8 cellular contexts compared by ENCODE assay signal in the genomic region with DNA sequence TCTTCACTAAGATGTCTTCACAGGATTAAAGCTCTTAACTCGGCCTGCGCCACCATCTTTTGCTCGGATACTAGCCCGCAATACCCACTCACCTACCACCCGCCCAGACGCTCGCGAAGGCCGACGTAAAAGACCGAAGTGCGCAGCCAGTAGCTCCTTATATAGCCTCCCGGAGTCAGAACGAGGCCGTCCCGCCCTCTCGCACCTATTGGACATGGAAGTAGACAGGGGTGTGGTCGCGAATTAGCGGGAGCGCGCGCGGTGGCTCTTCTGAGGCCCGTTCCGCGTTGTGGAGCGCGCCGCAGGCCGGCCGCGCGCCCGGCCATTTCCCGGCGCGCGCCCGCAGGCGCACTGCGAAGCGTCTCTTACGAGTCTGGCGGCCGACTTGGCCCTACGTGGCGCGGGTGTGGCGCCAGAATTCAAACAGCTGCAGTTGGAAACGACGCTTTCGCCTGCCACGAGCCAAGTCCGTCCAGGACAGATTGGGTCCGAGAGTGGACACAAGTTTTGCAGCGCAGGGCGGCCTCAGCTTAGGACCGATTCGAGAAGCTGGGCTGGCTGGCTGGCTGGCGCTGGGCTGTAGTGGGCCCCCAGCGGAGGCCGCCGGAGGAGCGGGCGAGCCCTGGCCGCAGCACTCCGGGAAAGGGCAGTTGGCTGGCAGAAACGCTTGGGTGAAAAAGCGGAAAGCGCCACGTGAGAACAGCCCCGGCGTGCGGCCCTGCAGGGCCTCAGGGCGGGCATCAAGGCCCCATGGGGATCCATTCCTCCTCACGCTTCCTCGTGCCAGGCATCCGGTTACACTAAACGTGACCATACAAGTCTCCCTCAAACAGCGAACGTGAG. TPM values are rescaled to one million over a fixed set of nuclear protein-coding genes. Genes with fewer than 3 reads are reported as not detected.
DNase-seq lines count a peak whose midpoint lies in the region; TF ChIP-seq lines count a peak whose summit lies in the region.

No MANE protein-coding gene starts in this region.

- H3K27me3 Mint-ChIP-seq in nephron progenitor cell (ENCODE audit: low read depth, poor library complexity): peaks cover 2% of the 10 kb centered on the region
- H3K27me3 Mint-ChIP-seq in stimulated activated naive CD8-positive, alpha-beta T cell treated with anti-CD3 and anti-CD28 coated beads, Interleukin-15, Interleukin-2, amounts not matched to agents 100 ng/mL and 50 ng/mL, for 24 hours: no peaks in the 10 kb centered on the region

- H3K4me3 Mint-ChIP-seq in nephron progenitor cell: peak overlapping the region; percentile 100
- peak overlapping the region; percentile 98 for H3K4me3 Mint-ChIP-seq in stimulated activated naive CD8-positive, alpha-beta T cell treated with anti-CD3 and anti-CD28 coated beads, Interleukin-15, Interleukin-2, amounts not matched to agents 100 ng/mL and 50 ng/mL, for 24 hours

- DNase-seq in ELF-1 (ENCODE audit: low read depth, low spot score) (peak; percentile 99), H4 (ENCODE audit: low spot score) (peak; percentile 94), LNCaP clone FGC (ENCODE audit: low read depth) (peak; percentile 94), RPMI8226 (peak; percentile 97), fibroblast of the aortic adventitia (ENCODE audit: low read depth) (peak; percentile 99), nephron progenitor cell (peak; percentile 95)
- peak; percentile 97 for DNase-seq in activated T-helper 9 cell treated with anti-CD3 and anti-CD28 coated beads, Interleukin-2, amount 50 U/mL, for 16 hours (ENCODE audit: low read depth)

- H3K4me3 ChIP-seq in LNCaP clone FGC (ENCODE audit: low read depth, low read length) (peak overlapping the region; percentile 77), fibroblast of the aortic adventitia (ENCODE audit: low read depth, low read length) (peak overlapping the region; percentile 77)

- peak overlapping the region; percentile 99 for H3K27ac Mint-ChIP-seq in nephron progenitor cell
- H3K27ac Mint-ChIP-seq in stimulated activated naive CD8-positive, alpha-beta T cell treated with anti-CD3 and anti-CD28 coated beads, Interleukin-15, Interleukin-2, amounts not matched to agents 100 ng/mL and 50 ng/mL, for 24 hours: peak overlapping the region; percentile 99

- TF ChIP-seq CTCF in LNCaP clone FGC (IDR thresholded peaks at IDR 0.05; ENCODE audit: control insufficient read depth, extremely low read depth, insufficient read depth) (no peak), fibroblast of the aortic adventitia (IDR thresholded peaks at IDR 0.05; ENCODE audit: insufficient read depth, low read length) (no peak), nephron progenitor cell (IDR thresholded peaks at IDR 0.05) (no peak)

- H3K9me3 Mint-ChIP-seq in nephron progenitor cell: peaks cover 7% of the 10 kb centered on the region
- H3K9me3 Mint-ChIP-seq in stimulated activated naive CD8-positive, alpha-beta T cell treated with anti-CD3 and anti-CD28 coated beads, Interleukin-15, Interleukin-2, amounts not matched to agents 100 ng/mL and 50 ng/mL, for 24 hours: no peaks in the 10 kb centered on the region

- peaks cover 37% of the 10 kb centered on the region for H3K4me1 Mint-ChIP-seq in nephron progenitor cell
- H3K4me1 Mint-ChIP-seq in stimulated activated naive CD8-positive, alpha-beta T cell treated with anti-CD3 and anti-CD28 coated beads, Interleukin-15, Interleukin-2, amounts not matched to agents 100 ng/mL and 50 ng/mL, for 24 hours (ENCODE audit: low read depth): peaks cover 50% of the 10 kb centered on the region

- peaks cover 47% of the 10 kb centered on the region for H3K36me3 Mint-ChIP-seq in nephron progenitor cell (ENCODE audit: low read depth)
- H3K36me3 Mint-ChIP-seq in stimulated activated naive CD8-positive, alpha-beta T cell treated with anti-CD3 and anti-CD28 coated beads, Interleukin-15, Interleukin-2, amounts not matched to agents 100 ng/mL and 50 ng/mL, for 24 hours (ENCODE audit: low read depth): peaks cover 57% of the 10 kb centered on the region

RNA-seq across cellular contexts. Expression of a gene that starts 36.1 kb away (rescaled TPM):
- total RNA-seq in H4 (2014; rRNA removed; shearing (Covaris generic)): 43.6 and 57.2 TPM in 2 replicates
- total RNA-seq in fibroblast of the aortic adventitia (ENCODE audit: low replicate concordance): 90.5 and 95.1 TPM in 2 replicates

Comparison
In these comparisons a context has a peak if more than half of its experiments do, and no peak if none do; other contexts are left out.
1. Peak in every context shown above with its lines: DNase-seq and H3K4me3 ChIP-seq.